Comparison of ENCODE assay signal across 21 cellular contexts in genomic region chr19:40251244-40251643, GRCh38. TPM values are rescaled to one million over a fixed set of nuclear protein-coding genes. Genes with fewer than 3 reads are reported as not detected.
A peak's percentile ranks its signal among the peaks of the same experiment; 100 is the strongest.
DNase-seq lines count a peak whose midpoint lies in the region; ATAC-seq, FAIRE-seq and TF ChIP-seq lines count a peak whose summit lies in the region.
"Had no signal": no experiment of that assay in that cellular context is flagged by ENCODE, and none has a peak within 500 bp of the region (broad histone marks: within the 10 kb centered on the region; RNA-seq: fewer than 3 reads in every experiment).

No MANE protein-coding gene starts in this region.

- H3K14ac ChIP-seq in H9 (ENCODE audit: insufficient read depth, low read length), result no peak overlapping the region

- no peak overlapping the region for H3K18ac ChIP-seq in H9 (ENCODE audit: insufficient read length, low read depth, low read length)

- POLR2A ChIA-PET in A549 (lab: Yijun Ruan, JAX), result no interaction called here
- POLR2A ChIA-PET in GM12878 (lab: Charles Lee), result no interaction called here

- H2BK5ac ChIP-seq in H9 (ENCODE audit: insufficient read length, low read length), result no peak overlapping the region

- H3K4me1 ChIP-seq in A549 (no peaks in the 10 kb centered on the region), GM12878 (ENCODE audit: control insufficient read depth, insufficient read depth, low read length) (no peaks in the 10 kb centered on the region), heart left ventricle (peaks cover 0 to 29% (median 1%) of the 10 kb centered on the region in 12 donors), H9 (ENCODE audit: insufficient read depth, low read length) (peaks cover 2% of the 10 kb centered on the region; the same call in 1 of the 2 replicates)
- H3K4me1 ChIP-seq: BLaER1 had no signal

- no peaks in the 10 kb centered on the region for H3K27me3 ChIP-seq in GM12878 (replicated peaks in 1 of 2; ENCODE audit: control insufficient read depth in 2 of 2, insufficient read depth in 2 of 2, low read length in 1 of 2)
- no peaks in the 10 kb centered on the region for H3K27me3 ChIP-seq in heart left ventricle
- H3K27me3 ChIP-seq in H9 (ENCODE audit: insufficient read depth, low read length), result no peaks in the 10 kb centered on the region
- H3K27me3 ChIP-seq: BLaER1 had no signal

- H3K4me3 Mint-ChIP-seq in H9, result no peak overlapping the region
- H3K4me3 Mint-ChIP-seq: CD4-positive, CD25-positive, alpha-beta regulatory T cell; CD8-positive, alpha-beta T cell; HFFc6 had no signal

- no peaks in the 10 kb centered on the region for H3K9me3 Mint-ChIP-seq in H9
- H3K9me3 Mint-ChIP-seq: CD4-positive, CD25-positive, alpha-beta regulatory T cell; CD8-positive, alpha-beta T cell; HFFc6 had no signal

- no peak overlapping the region for H3K4ac ChIP-seq in H9 (ENCODE audit: low read depth, low read length)

- H4K5ac ChIP-seq in H9 (ENCODE audit: insufficient read length, low read depth, low read length), result no peak overlapping the region

- no peaks in the 10 kb centered on the region for H3K27me3 Mint-ChIP-seq in H9 (ENCODE audit: low read depth)
- H3K27me3 Mint-ChIP-seq: CD4-positive, CD25-positive, alpha-beta regulatory T cell had no signal

- H4K8ac ChIP-seq in H9 (replicated peaks; ENCODE audit: insufficient read length, low read depth, low read length), result no peak overlapping the region

- H3T11ph ChIP-seq in H9 (ENCODE audit: low read length), result no peak overlapping the region

- H3K4me3 ChIP-seq in A549 (no peak overlapping the region), LNCaP clone FGC (ENCODE audit: low read depth, low read length) (no peak overlapping the region), GM12878 (no peak overlapping the region), heart left ventricle (no peak overlapping the region)
- H3K4me3 ChIP-seq: BLaER1, GM23248 had no signal

- ATAC-seq in A549, result no peak
- ATAC-seq in GM12878, result no peak
- ATAC-seq in heart left ventricle, result no peak
- ATAC-seq: CD8-positive, alpha-beta T cell; HCT116 had no signal

- H3K9me3 ChIP-seq in A549, result no peaks in the 10 kb centered on the region
- no peaks in the 10 kb centered on the region for H3K9me3 ChIP-seq in GM12878 (replicated peaks; ENCODE audit: control insufficient read depth, insufficient read depth, low read length)
- H3K9me3 ChIP-seq in heart left ventricle, result no peaks in the 10 kb centered on the region
- no peaks in the 10 kb centered on the region for H3K9me3 ChIP-seq in H9 (ENCODE audit: control insufficient read depth, low read depth, low read length)
- H3K9me3 ChIP-seq: BLaER1, Caco-2 had no signal

- TF ChIP-seq EP300 in A549 (IDR thresholded peaks at IDR 0.05), result no peak
- no peak for TF ChIP-seq EP300 in GM12878 (IDR thresholded peaks at IDR 0.05; ENCODE audit: borderline replicate concordance in 1 of 2, control insufficient read depth in 1 of 2, low read depth in 2 of 2, low read length in 2 of 2)

- TF ChIP-seq CTCF in A549 (IDR thresholded peaks at IDR 0.05) (no peak), LNCaP clone FGC (IDR thresholded peaks at IDR 0.05; ENCODE audit: control insufficient read depth, extremely low read depth, insufficient read depth) (no peak), GM12878 (IDR thresholded peaks at IDR 0.05 in 2 of 3, conservative IDR thresholded peaks at IDR 0.05 in 1 of 3; ENCODE audit: control insufficient read depth in 2 of 3, extremely low read depth in 1 of 3, insufficient read depth in 1 of 3, low read depth in 3 of 3, low read length in 3 of 3) (no peak), heart left ventricle (IDR thresholded peaks at IDR 0.05) (no peak), H9 (conservative IDR thresholded peaks at IDR 0.05) (no peak)

- no peak for DNase-seq in A549 (ENCODE audit: low read depth in 1 of 2, low spot score in 1 of 2)
- peak; percentile 52 for DNase-seq in LNCaP clone FGC (ENCODE audit: low read depth)
- no peak for DNase-seq in GM12878 (ENCODE audit: low read depth, low spot score)
- no peak for DNase-seq in heart left ventricle
- no peak for DNase-seq in H9
- DNase-seq in urothelium cell line (ENCODE audit: low spot score), result no peak
- DNase-seq: 8988T; Caco-2; CD4-positive, CD25-positive, alpha-beta regulatory T cell; CD8-positive, alpha-beta T cell; DMS153; DND-41; GM23248; H7; HFFc6 had no signal

- no peak overlapping the region for H2BK15ac ChIP-seq in H9 (ENCODE audit: low read depth, low read length)

- SMC1A ChIA-PET in GM12878 (lab: Charles Lee; ENCODE audit: uncharacterized antibody, unreplicated experiment), result no interaction called here

- FAIRE-seq in A549 (lab: Jason Lieb, UNC) (peak; percentile 13), GM12878 (lab: Jason Lieb, UNC) (no peak), urothelium cell line (lab: Jason Lieb, UNC) (no peak)
- FAIRE-seq: G401.6, GM19239, H1 had no signal

- H4K91ac ChIP-seq in H9 (ENCODE audit: insufficient read length, low read depth, low read length), result no peak overlapping the region

- in situ Hi-C loops in GM12878 (cut with MboI), result no loop called here

- RAD21 ChIA-PET in GM12878 (lab: Charles Lee; ENCODE audit: unreplicated experiment), result no interaction called here

- peaks cover 16 to 19% of the 10 kb centered on the region in 2 experiments for H3K4me1 Mint-ChIP-seq in H9

- CTCF ChIA-PET in A549 (lab: Yijun Ruan, JAX) (interaction anchor here (0.8 to 1.8 kb wide), 2 partner anchors 23 to 24 kb away, joined by 3 to 5 read pairs; no protein-coding TSS in a partner anchor), GM12878 (lab: Yijun Ruan, JAX) (no interaction called here)

- BruUV-seq in GM12878 (replicated peaks; lab: Mats Ljungman, UMichigan), result TSS peak; percentile 42

- H3K56ac ChIP-seq in H9 (ENCODE audit: insufficient read length, low read depth, low read length), result no peak overlapping the region

- H3K23me2 ChIP-seq in H9 (ENCODE audit: insufficient read length, low read depth, low read length, poor library complexity, severe bottlenecking), result no peaks in the 10 kb centered on the region

- TF ChIP-seq POLR2A in A549 (IDR thresholded peaks at IDR 0.05; ENCODE audit: low read length), result no peak
- no peak for TF ChIP-seq POLR2A in GM12878 (IDR thresholded peaks at IDR 0.05; ENCODE audit: low read depth, low read length)
- no peak for TF ChIP-seq POLR2A in heart left ventricle (IDR thresholded peaks at IDR 0.05)

- H2BK20ac ChIP-seq in H9 (ENCODE audit: low read depth, low read length, poor library complexity, severe bottlenecking), result no peak overlapping the region

- no peak overlapping the region for H2BK120ac ChIP-seq in H9 (ENCODE audit: low read depth, low read length, poor library complexity, severe bottlenecking)

- no peak overlapping the region for H3K27ac Mint-ChIP-seq in H9
- H3K27ac Mint-ChIP-seq: CD8-positive, alpha-beta T cell; HFFc6 had no signal

- no peak overlapping the region for H3K23ac ChIP-seq in H9 (ENCODE audit: insufficient read length, low read depth, low read length)

- H2AFZ ChIP-seq in GM12878 (ENCODE audit: control insufficient read depth, low read depth, low read length) (no peak overlapping the region), H9 (ENCODE audit: low read length) (no peak overlapping the region)
- H2AFZ ChIP-seq: GM23248 had no signal

- TF ChIP-seq RAD21 in A549 (conservative IDR thresholded peaks at IDR 0.05 in 1 of 2, IDR thresholded peaks at IDR 0.05 in 1 of 2) (no peak), GM12878 (IDR thresholded peaks at IDR 0.05; ENCODE audit: insufficient read depth, low read depth, low read length) (no peak)

- H3K27ac ChIP-seq in A549 (no peak overlapping the region), GM12878 (ENCODE audit: control insufficient read depth, insufficient read depth) (no peak overlapping the region), heart left ventricle (no peak overlapping the region), H9 (ENCODE audit: insufficient read length, low read depth, low read length) (no peak overlapping the region)
- H3K27ac ChIP-seq: BLaER1, GM23248 had no signal

- H3K9ac ChIP-seq in GM12878 (ENCODE audit: control insufficient read depth, insufficient read depth, low read length) (no peak overlapping the region), H9 (ENCODE audit: extremely low read depth, insufficient read length, low read length) (no peak overlapping the region)
- H3K9ac ChIP-seq: BLaER1, GM23248 had no signal

- peaks cover 18 to 53% (median 40%) of the 10 kb centered on the region in 3 experiments for H3K36me3 Mint-ChIP-seq in H9 (ENCODE audit: insufficient read depth in 1 of 3, low read depth in 3 of 3)

- H2BK12ac ChIP-seq in H9 (ENCODE audit: insufficient read length, low read depth, low read length), result no peak overlapping the region

- intact Hi-C loops in GM12878 (cut with micrococcal nuclease; ENCODE audit: unreplicated experiment) (no loop called here), heart left ventricle (cut with DNase I) (no loop called here)

- H3K79me1 ChIP-seq in H9 (ENCODE audit: insufficient read depth, low read depth, low read length, poor library complexity, severe bottlenecking), result peaks cover 2% of the 10 kb centered on the region

- H3K36me3 ChIP-seq in GM12878 (ENCODE audit: control insufficient read depth in 2 of 2, insufficient read depth in 2 of 2, low read length in 1 of 2) (peaks cover 25 to 29% of the 10 kb centered on the region in 2 experiments; a peak in 3 of 4 replicates), heart left ventricle (peaks cover 0 to 70% (median 50%) of the 10 kb centered on the region in 9 donors)

- H4K20me1 ChIP-seq in GM12878 (ENCODE audit: control insufficient read depth, insufficient read depth) (no peaks in the 10 kb centered on the region), H9 (ENCODE audit: control insufficient read depth, insufficient read depth, insufficient read length) (peaks cover 2% of the 10 kb centered on the region)

- H3K79me2 ChIP-seq in GM12878 (ENCODE audit: control insufficient read depth, insufficient read depth, low read length) (peaks cover 2% of the 10 kb centered on the region; the same call in 1 of the 2 replicates), H9 (ENCODE audit: insufficient read depth, low read length) (no peaks in the 10 kb centered on the region)

- no peak overlapping the region for H2AK5ac ChIP-seq in H9 (ENCODE audit: insufficient read length, low read length)

- H3K4me2 ChIP-seq in A549 (no peak overlapping the region), GM12878 (ENCODE audit: control insufficient read depth, insufficient read depth) (no peak overlapping the region), H9 (ENCODE audit: insufficient read depth, insufficient read length, low read length) (no peak overlapping the region)
- H3K4me2 ChIP-seq: BLaER1 had no signal

RNA-seq across cellular contexts. Expression of gene CCNP, which starts 24.8 kb away (rescaled TPM):
- polyA plus RNA-seq in A549 (2011; rRNA removed) (0.10 and 0.17 TPM in 2 replicates), A549 (2017; fragmentation: RNase III; extraction: RNeasy Plus Mini Kit Qiagen cat#74134 plus additional on column Dnase treatment) (0.13 to 0.16 TPM (median 0.15 TPM) in 3 replicates), GM12878 (2011; rRNA removed) (0.05 TPM in 1 of 2 replicates, not detected in the other), GM12878 (2014; fragmentation: Illumina TruSeq; extraction: Trizol) (0.03 TPM in 1 of 2 replicates, not detected in the other), GM12878 (2014; fragmentation: Nextera tagmentation; extraction: Ambion mirVana) (not detected), GM12878 (2014; rRNA removed) (0.04 TPM in 1 of 2 replicates, not detected in the other), GM12878 (2016; fragmentation: Nextera tagmentation; extraction: Ambion mirVana) (not detected), heart left ventricle (not detected)
- 0.12 and 0.16 TPM in 2 replicates for polyA plus RNA-seq in A549 (2012; cell fraction: cytosol; rRNA removed)
- 1.8 and 2.1 TPM in 2 replicates for polyA plus RNA-seq in A549 (2012; cell fraction: nucleus; rRNA removed)
- 0.21 and 0.34 TPM in 2 replicates for polyA minus RNA-seq in A549 (2011; rRNA and poly(A)+ RNA removed)
- 0.56 TPM in 1 of 2 replicates, not detected in the other for total RNA-seq in GM12878 (2013; cell fraction: nucleolus; rRNA removed)
- total RNA-seq in GM12878 (2014; rRNA removed) (0.56 TPM in 1 of 2 replicates, not detected in the other), GM12878 (2014; rRNA removed; fragmentation: Illumina TruSeq; extraction: Trizol) (not detected in 2 replicates), GM12878 (2021) (not detected in 2 replicates), heart left ventricle (under 1 TPM in 2 of 9 donors, not detected in 7; 0.21 to 0.75 TPM), H9 (2021) (0.31 and 0.35 TPM in 2 replicates)
- polyA plus RNA-seq in GM12878 (2011; ENCODE audit: low read depth), result not detected
- polyA plus RNA-seq in GM12878 (2011; cell fraction: cytosol; rRNA removed), result 0.04 TPM in 1 of 2 replicates, not detected in the other
- 0.16 and 0.52 TPM in 2 replicates for polyA plus RNA-seq in GM12878 (2011; cell fraction: nucleus; rRNA removed)
- polyA plus RNA-seq in GM12878 (2012), result not detected in 2 replicates
- not detected in 2 replicates for polyA minus RNA-seq in GM12878 (2011; rRNA and poly(A)+ RNA removed)
- not detected in 2 replicates for polyA minus RNA-seq in GM12878 (2011; cell fraction: cytosol; rRNA and poly(A)+ RNA removed)
- not detected in 2 replicates for polyA minus RNA-seq in GM12878 (2011; cell fraction: nucleus; rRNA and poly(A)+ RNA removed)
- total RNA-seq: GM23248 had no signal

RNA-seq across cellular contexts. Expression of gene TTC9B, which starts 33.1 kb away (rescaled TPM):
- polyA plus RNA-seq in A549 (2011; rRNA removed) (not detected in 2 replicates), A549 (2017; fragmentation: RNase III; extraction: RNeasy Plus Mini Kit Qiagen cat#74134 plus additional on column Dnase treatment) (0.04 TPM in 1 of 3 replicates, not detected in the others), GM12878 (2011; rRNA removed) (not detected in 2 replicates), GM12878 (2014; fragmentation: Illumina TruSeq; extraction: Trizol) (not detected in 2 replicates), GM12878 (2014; fragmentation: Nextera tagmentation; extraction: Ambion mirVana) (under 1 TPM; 0.04 to 0.14 TPM), GM12878 (2014; rRNA removed) (not detected in 2 replicates), GM12878 (2016; fragmentation: Nextera tagmentation; extraction: Ambion mirVana) (under 1 TPM in 1 of 2 experiments, not detected in 1; 0.10 TPM), heart left ventricle (not detected)
- polyA plus RNA-seq in A549 (2012; cell fraction: cytosol; rRNA removed), result 0.04 TPM in 1 of 2 replicates, not detected in the other
- 0.08 and 0.21 TPM in 2 replicates for polyA plus RNA-seq in A549 (2012; cell fraction: nucleus; rRNA removed)
- not detected in 2 replicates for polyA minus RNA-seq in A549 (2011; rRNA and poly(A)+ RNA removed)
- not detected in 2 replicates for total RNA-seq in GM12878 (2013; cell fraction: nucleolus; rRNA removed)
- total RNA-seq in GM12878 (2014; rRNA removed) (not detected in 2 replicates), GM12878 (2014; rRNA removed; fragmentation: Illumina TruSeq; extraction: Trizol) (not detected in 2 replicates), GM12878 (2021) (not detected in 2 replicates), heart left ventricle (not detected), H9 (2021) (0.15 and 0.31 TPM in 2 replicates)
- not detected for polyA plus RNA-seq in GM12878 (2011; ENCODE audit: low read depth)
- polyA plus RNA-seq in GM12878 (2011; cell fraction: cytosol; rRNA removed), result not detected in 2 replicates
- polyA plus RNA-seq in GM12878 (2011; cell fraction: nucleus; rRNA removed), result not detected in 2 replicates
- 0.15 and 0.38 TPM in 2 replicates for polyA plus RNA-seq in GM12878 (2012)
- polyA minus RNA-seq in GM12878 (2011; rRNA and poly(A)+ RNA removed), result not detected in 2 replicates
- polyA minus RNA-seq in GM12878 (2011; cell fraction: cytosol; rRNA and poly(A)+ RNA removed), result not detected in 2 replicates
- polyA minus RNA-seq in GM12878 (2011; cell fraction: nucleus; rRNA and poly(A)+ RNA removed), result not detected in 2 replicates
- total RNA-seq: A673; Caco-2; CD4-positive, CD25-positive, alpha-beta regulatory T cell; CD8-positive, alpha-beta T cell; GM23248; H1; H7; HFFc6 had no signal
- polyA plus RNA-seq: CD4-positive, CD25-positive, alpha-beta regulatory T cell; GM23248 had no signal

RNA-seq across cellular contexts. Expression of gene AKT2, which starts 33.9 kb away (rescaled TPM):
- polyA plus RNA-seq in A549 (2011; rRNA removed) (159 and 180 TPM in 2 replicates), A549 (2017; fragmentation: RNase III; extraction: RNeasy Plus Mini Kit Qiagen cat#74134 plus additional on column Dnase treatment) (125 to 136 TPM (median 132 TPM) in 3 replicates), GM12878 (2011; rRNA removed) (88.6 and 185 TPM in 2 replicates), GM12878 (2014; fragmentation: Illumina TruSeq; extraction: Trizol) (67.5 and 136 TPM in 2 replicates), GM12878 (2014; fragmentation: Nextera tagmentation; extraction: Ambion mirVana) (1 to 10 TPM; 1.0 to 2.5 TPM), GM12878 (2014; rRNA removed) (128 and 161 TPM in 2 replicates), GM12878 (2016; fragmentation: Nextera tagmentation; extraction: Ambion mirVana) (10 to 100 TPM; 34.6 to 37.4 TPM), heart left ventricle (10 to 100 TPM; 71.0 to 91.0 TPM)
- polyA plus RNA-seq in A549 (2012; cell fraction: cytosol; rRNA removed), result 180 and 209 TPM in 2 replicates
- 545 and 598 TPM in 2 replicates for polyA plus RNA-seq in A549 (2012; cell fraction: nucleus; rRNA removed)
- 241 and 264 TPM in 2 replicates for polyA minus RNA-seq in A549 (2011; rRNA and poly(A)+ RNA removed)
- 225 and 245 TPM in 2 replicates for total RNA-seq in GM12878 (2013; cell fraction: nucleolus; rRNA removed)
- total RNA-seq in GM12878 (2014; rRNA removed) (65.3 and 69.4 TPM in 2 replicates), GM12878 (2014; rRNA removed; fragmentation: Illumina TruSeq; extraction: Trizol) (69.1 and 73.6 TPM in 2 replicates), GM12878 (2021) (154 and 158 TPM in 2 replicates), heart left ventricle (100 to 1,000 TPM in 7 of 9 donors, 10 to 100 TPM in 2; 81.8 to 132 (median 113) TPM), H9 (2021) (142 and 150 TPM in 2 replicates)
- 28.0 TPM for polyA plus RNA-seq in GM12878 (2011; ENCODE audit: low read depth)
- polyA plus RNA-seq in GM12878 (2011; cell fraction: cytosol; rRNA removed), result 170 and 190 TPM in 2 replicates
- 414 and 491 TPM in 2 replicates for polyA plus RNA-seq in GM12878 (2011; cell fraction: nucleus; rRNA removed)
- polyA plus RNA-seq in GM12878 (2012), result 90.9 and 106 TPM in 2 replicates
- polyA minus RNA-seq in GM12878 (2011; rRNA and poly(A)+ RNA removed), result 86.9 and 127 TPM in 2 replicates
- 49.3 and 54.7 TPM in 2 replicates for polyA minus RNA-seq in GM12878 (2011; cell fraction: cytosol; rRNA and poly(A)+ RNA removed)
- polyA minus RNA-seq in GM12878 (2011; cell fraction: nucleus; rRNA and poly(A)+ RNA removed), result 56.0 and 75.0 TPM in 2 replicates
